In the genomic region with DNA sequence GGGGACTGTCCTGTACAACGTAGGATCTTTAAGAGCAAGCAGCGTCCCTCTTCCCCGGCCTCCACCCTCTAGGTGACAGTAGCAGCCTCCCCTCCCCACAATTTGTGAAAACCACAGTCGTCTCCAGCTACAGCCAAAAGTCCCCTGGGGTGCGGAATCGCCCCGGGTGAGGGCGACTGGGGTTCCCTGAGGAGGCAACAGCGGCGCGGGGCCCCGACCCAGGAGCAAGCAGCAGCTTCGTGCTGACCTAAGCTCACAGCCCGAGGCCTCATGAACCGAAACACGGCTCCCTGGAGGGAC, we compare ENCODE assay signal across 8 cellular contexts. TPM values are rescaled to one million over a fixed set of nuclear protein-coding genes. Genes with fewer than 3 reads are reported as not detected.
DNase-seq lines count a peak whose midpoint lies in the region; ATAC-seq and TF ChIP-seq lines count a peak whose summit lies in the region.

No MANE protein-coding gene starts in this region.

- H3K4ac ChIP-seq in mesenchymal stem cell (ENCODE audit: low read depth in 1 of 2, low read length in 2 of 2): peak overlapping the region; percentile 84 to 93

- WGBS in mesenchymal stem cell: 1% methylated on average over 13 of the region's 16 CpGs

- peak overlapping the region; percentile 100 for H2AFZ ChIP-seq in mesenchymal stem cell (ENCODE audit: low read depth, low read length)

- H3K27ac ChIP-seq in HUES48 (ENCODE audit: low read depth, low read length) (no peak overlapping the region), mesenchymal stem cell (ENCODE audit: low read length, poor library complexity, severe bottlenecking) (peak overlapping the region; percentile 45)

- peaks cover 35% of the 10 kb centered on the region for H3K4me1 Mint-ChIP-seq in brain

- peak overlapping the region in 1 of 2 experiments; percentile 98 for H3K14ac ChIP-seq in mesenchymal stem cell (ENCODE audit: low read length in 2 of 2)

- H2BK15ac ChIP-seq in mesenchymal stem cell (ENCODE audit: low read depth, poor library complexity, severe bottlenecking): no peak overlapping the region

- H3K9ac ChIP-seq in HUES48 (ENCODE audit: low read depth, low read length) (no peak overlapping the region), mesenchymal stem cell (ENCODE audit: low read length) (peak overlapping the region; percentile 97)

- H4K8ac ChIP-seq in mesenchymal stem cell (ENCODE audit: low read length): peak overlapping the region; percentile 93

- peak overlapping the region in 3 of 5 experiments; percentile 91 to 98 (median 93) for H3K4me3 Mint-ChIP-seq in brain

- H3K36me3 ChIP-seq in HUES48 (ENCODE audit: control insufficient read depth, insufficient read depth, low read length) (no peaks in the 10 kb centered on the region), mesenchymal stem cell (ENCODE audit: control insufficient read depth in 1 of 2, insufficient read depth in 2 of 2, low read depth in 1 of 2, low read length in 2 of 2) (peaks cover 8 to 35% of the 10 kb centered on the region in 2 experiments)

- peak overlapping the region; percentile 83 for H3K4me2 ChIP-seq in mesenchymal stem cell (ENCODE audit: low read length, poor library complexity, severe bottlenecking)

- H3K36me3 Mint-ChIP-seq in brain: peaks cover 48% of the 10 kb centered on the region

- no peak for TF ChIP-seq CTCF in AG10803 (conservative IDR thresholded peaks at IDR 0.05; ENCODE audit: low read length)
- peak in 1 of 2 experiments; percentile 29 for TF ChIP-seq CTCF in brain (conservative IDR thresholded peaks at IDR 0.05)

- H2BK120ac ChIP-seq in mesenchymal stem cell (ENCODE audit: low read depth, low read length): peak overlapping the region; percentile 90

- peak; percentile 16 for ATAC-seq in GM19023 (IDR thresholded peaks at IDR 0.05; ENCODE audit: unreplicated experiment)

- H2AK5ac ChIP-seq in mesenchymal stem cell (ENCODE audit: low read length, severe bottlenecking): no peak overlapping the region

- peaks cover 5% of the 10 kb centered on the region for H3K27me3 Mint-ChIP-seq in brain

- H3K9me3 ChIP-seq in HUES48 (ENCODE audit: control insufficient read depth, insufficient read depth, low read length) (peaks cover 84% of the 10 kb centered on the region), mesenchymal stem cell (ENCODE audit: control insufficient read depth, low read length) (no peaks in the 10 kb centered on the region)

- H3K23ac ChIP-seq in mesenchymal stem cell (ENCODE audit: low read length in 2 of 2): peak overlapping the region in 1 of 2 experiments; percentile 89

- H3K18ac ChIP-seq in mesenchymal stem cell (ENCODE audit: low read depth in 1 of 2, low read length in 2 of 2): peak overlapping the region; percentile 92 to 97

- peak overlapping the region; percentile 97 for H2BK5ac ChIP-seq in mesenchymal stem cell (ENCODE audit: low read depth, low read length, poor library complexity, severe bottlenecking)

- peaks cover 6% of the 10 kb centered on the region for H3K79me1 ChIP-seq in mesenchymal stem cell (replicated peaks; ENCODE audit: low read length, poor library complexity, severe bottlenecking)

- H3K27ac Mint-ChIP-seq in brain: peak overlapping the region in 3 of 5 experiments; percentile 87 to 96 (median 91)

- H3K9me3 Mint-ChIP-seq in brain: peaks cover 8 to 80% (median 11%) of the 10 kb centered on the region in 5 experiments

- DNase-seq in AG10803 (ENCODE audit: low read depth) (no peak), mesenchymal stem cell (no peak), UCSD-AML1 (lab: John Stamatoyannopoulos, UW; ENCODE audit: unreplicated experiment) (no peak)
- no peak for DNase-seq in NK-92 treated with Interleukin-12 subunit alpha and Interleukin-12 subunit beta, amount 100 ng/mL, for 24 hours (lab: John Stamatoyannopoulos, UW)
- no peak for DNase-seq in stimulated activated naive CD4-positive, alpha-beta T cell treated with Interleukin-2 at 50 U/mL for 16 hours (lab: John Stamatoyannopoulos, UW)

- H3K4me1 ChIP-seq in HUES48 (ENCODE audit: control insufficient read depth, insufficient read depth, low read length): no peaks in the 10 kb centered on the region
- peaks cover 1% of the 10 kb centered on the region for H3K4me1 ChIP-seq in mesenchymal stem cell (ENCODE audit: control insufficient read depth, insufficient read depth, low read depth, low read length)

- H2BK12ac ChIP-seq in mesenchymal stem cell (ENCODE audit: low read length in 2 of 2): no peak overlapping the region

- peak overlapping the region; percentile 83 for H4K91ac ChIP-seq in mesenchymal stem cell (ENCODE audit: low read length)

- H3K27me3 ChIP-seq in HUES48 (ENCODE audit: control insufficient read depth, insufficient read depth, low read length) (no peaks in the 10 kb centered on the region), mesenchymal stem cell (ENCODE audit: control insufficient read depth in 1 of 2, insufficient read depth in 1 of 2, low read length in 2 of 2) (no peaks in the 10 kb centered on the region)

- peak overlapping the region; percentile 83 for H3K4me3 ChIP-seq in AG10803 (ENCODE audit: low read length)
- peak overlapping the region; percentile 52 for H3K4me3 ChIP-seq in HUES48 (ENCODE audit: low read depth, low read length)
- H3K4me3 ChIP-seq in mesenchymal stem cell (ENCODE audit: insufficient read depth in 1 of 2, low read depth in 1 of 2, low read length in 2 of 2): peak overlapping the region; percentile 92 to 93

RNA-seq across cellular contexts. Expression of gene ZNF558, which starts 0.3 kb away (rescaled TPM):
- polyA plus RNA-seq in brain (ENCODE audit: insufficient read depth, low read depth, low replicate concordance): 8.4 TPM
- 7.7 TPM for polyA plus RNA-seq in mesenchymal stem cell (2013, experiment 1 of 2)
- 7.3 TPM for polyA plus RNA-seq in mesenchymal stem cell (2013, experiment 2 of 2)

RNA-seq across cellular contexts. Expression of gene MBD3L1, which starts 0.4 kb away (rescaled TPM):
- not detected for polyA plus RNA-seq in brain (ENCODE audit: insufficient read depth, low read depth, low replicate concordance)
- not detected for polyA plus RNA-seq in mesenchymal stem cell (2013, experiment 1 of 2)
- not detected for polyA plus RNA-seq in mesenchymal stem cell (2013, experiment 2 of 2)
